In genomic region chr18:78878335-78878734, GRCh38 we compare ENCODE assay signal across 11 cellular contexts.
DNase-seq lines count a peak whose midpoint lies in the region; ATAC-seq and TF ChIP-seq lines count a peak whose summit lies in the region.
"Had no signal": no experiment of that assay in that cellular context is flagged by ENCODE, and none has a peak within 500 bp of the region (broad histone marks: within the 10 kb centered on the region; RNA-seq: fewer than 3 reads in every experiment).

No MANE protein-coding gene starts in this region.

- no peak overlapping the region for H3K4me2 ChIP-seq in mesenchymal stem cell (ENCODE audit: low read length, poor library complexity, severe bottlenecking)

- no peak overlapping the region for H3K18ac ChIP-seq in mesenchymal stem cell (ENCODE audit: low read depth in 1 of 2, low read length in 2 of 2)

- no peak overlapping the region for H4K8ac ChIP-seq in mesenchymal stem cell (ENCODE audit: low read length)

- H3K9ac ChIP-seq in mesenchymal stem cell (ENCODE audit: low read length) = no peak overlapping the region
- H3K9ac ChIP-seq: BLaER1 treated with 17β-estradiol and CSF1 and Interleukin-3, amounts not matched to agents 10 nM and 100 nM had no signal

- H2AK5ac ChIP-seq in mesenchymal stem cell (ENCODE audit: low read length, severe bottlenecking) = no peak overlapping the region

- ATAC-seq in activated naive CD4-positive, alpha-beta T cell treated with anti-CD3 and anti-CD28 coated beads, Interleukin-2, amount 50 U/mL, for 72 hours = no peak

- 94% methylated on average over 11 of the region's 15 CpGs for WGBS in mesenchymal stem cell

- no peaks in the 10 kb centered on the region for H3K36me3 ChIP-seq in mesenchymal stem cell (ENCODE audit: control insufficient read depth in 1 of 2, insufficient read depth in 2 of 2, low read depth in 1 of 2, low read length in 2 of 2)
- H3K36me3 ChIP-seq: BLaER1 treated with 17β-estradiol and CSF1 and Interleukin-3, amounts not matched to agents 10 nM and 100 nM had no signal

- no peaks in the 10 kb centered on the region for H3K36me3 Mint-ChIP-seq in activated naive CD4-positive, alpha-beta T cell treated with anti-CD3 and anti-CD28 coated beads, Interleukin-2, amount 50 U/mL, for 24 hours
- H3K36me3 Mint-ChIP-seq in activated naive CD4-positive, alpha-beta T cell treated with anti-CD3 and anti-CD28 coated beads, Interleukin-2, amount 50 U/mL, for 72 hours = no peaks in the 10 kb centered on the region
- H3K36me3 Mint-ChIP-seq in endothelial cell (ENCODE audit: low read depth, unreplicated experiment) (peaks cover 9% of the 10 kb centered on the region), glutamatergic neuron (ENCODE audit: unreplicated experiment) (no peaks in the 10 kb centered on the region)
- H3K36me3 Mint-ChIP-seq: CD4-positive, CD25-positive, alpha-beta regulatory T cell had no signal

- H2BK120ac ChIP-seq in mesenchymal stem cell (ENCODE audit: low read depth, low read length) = no peak overlapping the region

- H4K91ac ChIP-seq in mesenchymal stem cell (ENCODE audit: low read length) = peak overlapping the region; percentile 8

- peak overlapping the region; percentile 20 for H3K27ac Mint-ChIP-seq in activated naive CD4-positive, alpha-beta T cell treated with anti-CD3 and anti-CD28 coated beads, Interleukin-2, amount 50 U/mL, for 24 hours
- H3K27ac Mint-ChIP-seq in activated naive CD4-positive, alpha-beta T cell treated with anti-CD3 and anti-CD28 coated beads, Interleukin-2, amount 50 U/mL, for 72 hours = no peak overlapping the region
- H3K27ac Mint-ChIP-seq in endothelial cell (ENCODE audit: unreplicated experiment) (no peak overlapping the region), glutamatergic neuron (ENCODE audit: unreplicated experiment) (no peak overlapping the region)
- H3K27ac Mint-ChIP-seq: CD4-positive, CD25-positive, alpha-beta regulatory T cell had no signal

- peaks cover 0 to 4% of the 10 kb centered on the region in 2 experiments for H3K27me3 ChIP-seq in mesenchymal stem cell (ENCODE audit: control insufficient read depth in 1 of 2, insufficient read depth in 1 of 2, low read length in 2 of 2)
- H3K27me3 ChIP-seq: BLaER1 treated with 17β-estradiol and CSF1 and Interleukin-3, amounts not matched to agents 10 nM and 100 nM had no signal

- H3K4me1 Mint-ChIP-seq in activated naive CD4-positive, alpha-beta T cell treated with anti-CD3 and anti-CD28 coated beads, Interleukin-2, amount 50 U/mL, for 24 hours = no peaks in the 10 kb centered on the region
- H3K4me1 Mint-ChIP-seq in endothelial cell (ENCODE audit: unreplicated experiment) = no peaks in the 10 kb centered on the region
- H3K4me1 Mint-ChIP-seq in glutamatergic neuron (ENCODE audit: low read depth, unreplicated experiment) = peaks cover 5% of the 10 kb centered on the region
- H3K4me1 Mint-ChIP-seq: CD4-positive, CD25-positive, alpha-beta regulatory T cell had no signal

- H2BK15ac ChIP-seq in mesenchymal stem cell (ENCODE audit: low read depth, poor library complexity, severe bottlenecking) = no peak overlapping the region

- H3K9me3 ChIP-seq in mesenchymal stem cell (ENCODE audit: control insufficient read depth, low read length) = no peaks in the 10 kb centered on the region

- H3K9me3 Mint-ChIP-seq in activated naive CD4-positive, alpha-beta T cell treated with anti-CD3 and anti-CD28 coated beads, Interleukin-2, amount 50 U/mL, for 24 hours = no peaks in the 10 kb centered on the region
- H3K9me3 Mint-ChIP-seq in activated naive CD4-positive, alpha-beta T cell treated with anti-CD3 and anti-CD28 coated beads, Interleukin-2, amount 50 U/mL, for 72 hours = no peaks in the 10 kb centered on the region
- peaks cover 33% of the 10 kb centered on the region for H3K9me3 Mint-ChIP-seq in endothelial cell (ENCODE audit: unreplicated experiment)
- H3K9me3 Mint-ChIP-seq in glutamatergic neuron (ENCODE audit: unreplicated experiment) = peaks cover 2% of the 10 kb centered on the region

- H3K4me3 Mint-ChIP-seq in activated naive CD4-positive, alpha-beta T cell treated with anti-CD3 and anti-CD28 coated beads, Interleukin-2, amount 50 U/mL, for 24 hours = no peak overlapping the region
- H3K4me3 Mint-ChIP-seq in endothelial cell (ENCODE audit: unreplicated experiment) = peak overlapping the region; percentile 16
- no peak overlapping the region for H3K4me3 Mint-ChIP-seq in glutamatergic neuron (ENCODE audit: unreplicated experiment)
- H3K4me3 Mint-ChIP-seq: CD4-positive, CD25-positive, alpha-beta regulatory T cell had no signal

- no peak overlapping the region for H3K4ac ChIP-seq in mesenchymal stem cell (ENCODE audit: low read depth in 1 of 2, low read length in 2 of 2)

- H3K4me1 ChIP-seq in mesenchymal stem cell (ENCODE audit: control insufficient read depth, insufficient read depth, low read depth, low read length) = no peaks in the 10 kb centered on the region

- H3K27ac ChIP-seq in mesenchymal stem cell (ENCODE audit: low read length, poor library complexity, severe bottlenecking) = no peak overlapping the region
- H3K27ac ChIP-seq: BLaER1 treated with 17β-estradiol and CSF1 and Interleukin-3, amounts not matched to agents 10 nM and 100 nM had no signal

- no peak overlapping the region for H3K4me3 ChIP-seq in mesenchymal stem cell (ENCODE audit: insufficient read depth in 1 of 2, low read depth in 1 of 2, low read length in 2 of 2)
- H3K4me3 ChIP-seq: BLaER1 treated with 17β-estradiol and CSF1 and Interleukin-3, amounts not matched to agents 10 nM and 100 nM had no signal

- no peak overlapping the region for H2AFZ ChIP-seq in mesenchymal stem cell (ENCODE audit: low read depth, low read length)

- no peak for DNase-seq in activated naive CD4-positive, alpha-beta T cell treated with anti-CD3 and anti-CD28 coated beads, Interleukin-2, amount 50 U/mL, for 72 hours (ENCODE audit: low spot score in 2 of 2)
- DNase-seq in endothelial cell (ENCODE audit: low spot score) (no peak), mesenchymal stem cell (no peak), epidermal melanocyte (ENCODE audit: insufficient read length, low spot score) (no peak), glutamatergic neuron (no peak)
- DNase-seq in central memory CD4-positive, alpha-beta T cell = no peak
- DNase-seq: ACHN; CD4-positive, CD25-positive, alpha-beta regulatory T cell; GF-D8 had no signal

- H3K14ac ChIP-seq in mesenchymal stem cell (ENCODE audit: low read length in 2 of 2) = no peak overlapping the region

- H3K79me1 ChIP-seq in mesenchymal stem cell (replicated peaks; ENCODE audit: low read length, poor library complexity, severe bottlenecking) = no peaks in the 10 kb centered on the region

- no peak for TF ChIP-seq CTCF in endothelial cell (IDR thresholded peaks at IDR 0.05; ENCODE audit: unreplicated experiment)
- no peak for TF ChIP-seq CTCF in glutamatergic neuron (IDR thresholded peaks at IDR 0.05; ENCODE audit: partially characterized antibody, unreplicated experiment)

- no peak overlapping the region for H3K23ac ChIP-seq in mesenchymal stem cell (ENCODE audit: low read length in 2 of 2)

- H3K27me3 Mint-ChIP-seq in activated naive CD4-positive, alpha-beta T cell treated with anti-CD3 and anti-CD28 coated beads, Interleukin-2, amount 50 U/mL, for 24 hours = peaks cover 16% of the 10 kb centered on the region
- peaks cover 6% of the 10 kb centered on the region for H3K27me3 Mint-ChIP-seq in endothelial cell (ENCODE audit: unreplicated experiment)
- H3K27me3 Mint-ChIP-seq in glutamatergic neuron (ENCODE audit: unreplicated experiment) = peaks cover 2% of the 10 kb centered on the region

- no peak overlapping the region for H2BK12ac ChIP-seq in mesenchymal stem cell (ENCODE audit: low read length in 2 of 2)

- no peak overlapping the region for H2BK5ac ChIP-seq in mesenchymal stem cell (ENCODE audit: low read depth, low read length, poor library complexity, severe bottlenecking)
